ENCODE assay signal across 8 cellular contexts in the genomic region with DNA sequence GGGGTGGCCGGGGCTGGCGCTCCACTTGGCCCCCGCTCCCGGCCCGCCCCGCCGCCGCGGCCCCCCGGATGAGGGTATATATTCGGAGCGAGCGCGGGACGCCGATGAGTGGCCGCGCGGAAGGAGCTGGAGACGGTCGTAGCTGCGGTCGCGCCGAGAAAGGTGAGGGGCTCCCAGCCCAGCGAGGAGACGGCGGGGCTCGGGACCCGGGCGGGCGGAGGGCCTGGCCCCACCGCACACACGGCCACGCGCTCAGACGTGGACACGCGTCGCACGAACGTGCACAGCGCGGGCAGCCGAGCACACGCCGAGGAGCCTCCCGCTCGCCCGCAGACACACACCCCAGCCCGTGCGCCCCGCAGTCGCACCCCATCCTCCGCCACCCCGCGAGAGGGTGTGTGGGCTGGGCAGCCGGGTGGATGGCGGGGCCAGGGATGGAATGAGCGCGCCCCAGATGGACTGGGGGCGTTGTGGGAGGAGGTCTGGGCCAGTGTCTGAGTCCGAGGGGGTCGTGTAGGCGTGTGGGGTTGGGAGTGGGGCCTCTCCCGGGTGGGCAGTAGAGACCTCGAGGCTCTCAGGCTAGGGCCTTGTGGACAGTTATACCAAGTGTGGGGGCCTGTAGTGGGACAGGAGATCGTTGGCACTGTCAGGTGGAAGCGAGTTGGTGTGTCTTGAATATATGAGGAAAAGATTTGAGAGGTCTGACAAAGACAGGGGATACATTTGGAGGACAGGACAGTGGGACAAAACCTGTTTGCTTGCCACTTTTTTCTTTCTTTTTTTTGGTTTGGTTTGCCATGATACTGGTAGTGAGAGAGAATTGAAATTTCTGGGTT. TPM values are rescaled to one million over a fixed set of nuclear protein-coding genes. Genes with fewer than 3 reads are reported as not detected.
DNase-seq lines count a peak whose midpoint lies in the region; ATAC-seq and TF ChIP-seq lines count a peak whose summit lies in the region.

A gene (plus strand): TSS at position 107 of the 836 bp plus-strand sequence. CDS start 4,347 bp downstream, outside the sequence.

- H3K79me2 ChIP-seq in fibroblast of lung (ENCODE audit: control insufficient read depth, insufficient read depth, low read length): peaks cover 52% of the 10 kb centered on the region

- peak; percentile 39 for ATAC-seq in GM19452 (IDR thresholded peaks at IDR 0.05; ENCODE audit: unreplicated experiment)
- peak; percentile 32 for ATAC-seq in HG03442 (IDR thresholded peaks at IDR 0.05; ENCODE audit: unreplicated experiment)
- ATAC-seq in natural killer cell treated with Interleukin-12 subunit alpha and Interleukin-12 subunit beta and Interleukin-15 and Interleukin-18, amount 100 ng/mL, for 72 hours: peak in 1 of 2 donors; percentile 63

- H3K27me3 Mint-ChIP-seq in Caco-2 (ENCODE audit: insufficient read depth, unreplicated experiment): no peaks in the 10 kb centered on the region
- H3K27me3 Mint-ChIP-seq in natural killer cell treated with Interleukin-12 subunit alpha and Interleukin-12 subunit beta and Interleukin-15 and Interleukin-18, amount 100 ng/mL, for 72 hours: no peaks in the 10 kb centered on the region

- DNase-seq in Caco-2 (no peak), WERI-Rb-1 (no peak), fibroblast of lung (ENCODE audit: low read depth in 2 of 2) (no peak), OCI-M2 (lab: John Stamatoyannopoulos, UW; ENCODE audit: unreplicated experiment) (no peak), NCI-H345 (lab: John Stamatoyannopoulos, UW) (no peak)
- no peak for DNase-seq in natural killer cell treated with Interleukin-12 subunit alpha and Interleukin-12 subunit beta and Interleukin-15 and Interleukin-18, amount 100 ng/mL, for 72 hours (ENCODE audit: low spot score)

- peak within 1 kb of the TSS; percentile 34 for H2AFZ ChIP-seq in fibroblast of lung (ENCODE audit: low read length)

- no peaks in the 10 kb centered on the region for H3K27me3 ChIP-seq in Caco-2 (replicated peaks; ENCODE audit: control insufficient read depth, insufficient read depth, low read length)
- H3K27me3 ChIP-seq in WERI-Rb-1 (ENCODE audit: insufficient read depth, low read depth, severe bottlenecking): no peaks in the 10 kb centered on the region
- H3K27me3 ChIP-seq in fibroblast of lung (ENCODE audit: control insufficient read depth, insufficient read depth, low read length): no peaks in the 10 kb centered on the region

- H4K20me1 ChIP-seq in fibroblast of lung (ENCODE audit: control insufficient read depth, extremely low read depth, insufficient read depth, low read length): no peaks in the 10 kb centered on the region

- H3K4me3 ChIP-seq in Caco-2 (ENCODE audit: low read depth, low read length): peak within 1 kb of the TSS; percentile 98
- H3K4me3 ChIP-seq in WERI-Rb-1 (ENCODE audit: low read depth, low read length): peak within 1 kb of the TSS; percentile 76
- peak within 1 kb of the TSS; percentile 60 to 94 (median 79) for H3K4me3 ChIP-seq in fibroblast of lung (replicated peaks in 1 of 4; ENCODE audit: control extremely low read depth in 1 of 4, insufficient read depth in 1 of 4, low read depth in 3 of 4, low read length in 4 of 4)

- H3K27ac ChIP-seq in WERI-Rb-1: peak within 1 kb of the TSS; percentile 86
- H3K27ac ChIP-seq in fibroblast of lung (ENCODE audit: insufficient read depth, low read length): peak within 1 kb of the TSS; percentile 88

- H3K4me2 ChIP-seq in fibroblast of lung (ENCODE audit: extremely low read depth, insufficient read depth, low read length): peak within 1 kb of the TSS; percentile 85

- H3K9me3 ChIP-seq in Caco-2 (no peaks in the 10 kb centered on the region), WERI-Rb-1 (ENCODE audit: severe bottlenecking) (no peaks in the 10 kb centered on the region), fibroblast of lung (ENCODE audit: control insufficient read depth, insufficient read depth, low read depth, low read length) (no peaks in the 10 kb centered on the region)

- peaks cover 27% of the 10 kb centered on the region for H3K36me3 Mint-ChIP-seq in Caco-2 (ENCODE audit: insufficient read depth, unreplicated experiment)
- H3K36me3 Mint-ChIP-seq in natural killer cell treated with Interleukin-12 subunit alpha and Interleukin-12 subunit beta and Interleukin-15 and Interleukin-18, amount 100 ng/mL, for 72 hours: peaks cover 5% of the 10 kb centered on the region

- peak within 1 kb of the TSS; percentile 96 for H3K4me3 Mint-ChIP-seq in Caco-2 (ENCODE audit: unreplicated experiment)
- peak within 1 kb of the TSS; percentile 87 for H3K4me3 Mint-ChIP-seq in natural killer cell treated with Interleukin-12 subunit alpha and Interleukin-12 subunit beta and Interleukin-15 and Interleukin-18, amount 100 ng/mL, for 72 hours

- POLR2A ChIA-PET in Caco-2 (lab: Charles Lee): interaction anchor here (0.6 kb wide), 2 partner anchors 27 to 204 kb away, joined by 3 to 5 read pairs; no protein-coding TSS in a partner anchor

- no peaks in the 10 kb centered on the region; the same call in 1 of the 2 replicates for H3K36me3 ChIP-seq in Caco-2 (ENCODE audit: control insufficient read depth, insufficient read depth, low read length)
- H3K36me3 ChIP-seq in WERI-Rb-1: peaks cover 15% of the 10 kb centered on the region
- peaks cover 4% of the 10 kb centered on the region for H3K36me3 ChIP-seq in fibroblast of lung (ENCODE audit: control insufficient read depth, insufficient read depth, low read length)

- peaks cover 15% of the 10 kb centered on the region for H3K4me1 Mint-ChIP-seq in Caco-2 (ENCODE audit: low read depth, unreplicated experiment)
- peaks cover 31 to 48% of the 10 kb centered on the region in 2 donors for H3K4me1 Mint-ChIP-seq in natural killer cell treated with Interleukin-12 subunit alpha and Interleukin-12 subunit beta and Interleukin-15 and Interleukin-18, amount 100 ng/mL, for 72 hours (ENCODE audit: low read depth in 2 of 2)

- H3K27ac Mint-ChIP-seq in Caco-2 (ENCODE audit: unreplicated experiment): peak within 1 kb of the TSS; percentile 96
- peak within 1 kb of the TSS; percentile 88 for H3K27ac Mint-ChIP-seq in natural killer cell treated with Interleukin-12 subunit alpha and Interleukin-12 subunit beta and Interleukin-15 and Interleukin-18, amount 100 ng/mL, for 72 hours

- no peak for TF ChIP-seq CTCF in Caco-2 (IDR thresholded peaks at IDR 0.05; ENCODE audit: insufficient read depth in 1 of 2, low read depth in 1 of 2, low read length in 1 of 2, severe bottlenecking in 1 of 2, unreplicated experiment in 1 of 2)
- no peak for TF ChIP-seq CTCF in WERI-Rb-1 (IDR thresholded peaks at IDR 0.05; ENCODE audit: low read depth, low read length)
- no peak for TF ChIP-seq CTCF in fibroblast of lung (conservative IDR thresholded peaks at IDR 0.05 in 1 of 2, IDR thresholded peaks at IDR 0.05 in 1 of 2; ENCODE audit: low read depth in 1 of 2, low read length in 2 of 2)

- H3K4me1 ChIP-seq in Caco-2: peaks cover 16% of the 10 kb centered on the region
- peaks cover 5% of the 10 kb centered on the region for H3K4me1 ChIP-seq in fibroblast of lung (ENCODE audit: control insufficient read depth, extremely low read depth, insufficient read depth, low read length)

- no peaks in the 10 kb centered on the region for H3K9me3 Mint-ChIP-seq in Caco-2 (ENCODE audit: unreplicated experiment)
- H3K9me3 Mint-ChIP-seq in natural killer cell treated with Interleukin-12 subunit alpha and Interleukin-12 subunit beta and Interleukin-15 and Interleukin-18, amount 100 ng/mL, for 72 hours: no peaks in the 10 kb centered on the region

- H3K9ac ChIP-seq in fibroblast of lung (ENCODE audit: insufficient read depth, low read length): peak within 1 kb of the TSS; percentile 97

- intact Hi-C loops in Caco-2 (cut with micrococcal nuclease; ENCODE audit: unreplicated experiment): loop anchor here (1.0 to 2.0 kb wide), 2 partner anchors 9 to 63 kb away; no protein-coding TSS in a partner anchor

- BruUV-seq in Caco-2 (replicated peaks; lab: Mats Ljungman, UMichigan): no TSS peak

- CTCF ChIA-PET in Caco-2 (lab: Charles Lee): no interaction called here

RNA-seq across cellular contexts. Expression of the gene that starts here (rescaled TPM):
- total RNA-seq in Caco-2 (2022): 35.2 and 39.8 TPM in 2 replicates
- total RNA-seq in fibroblast of lung: 77.3 and 108 TPM in 2 replicates
- 81.9 and 129 TPM in 2 replicates for polyA plus RNA-seq in fibroblast of lung
- polyA plus RNA-seq in fibroblast of lung (2012): 59.5 and 107 TPM in 2 replicates
- 8.7 and 18.8 TPM in 2 replicates for polyA minus RNA-seq in fibroblast of lung (ENCODE audit: low replicate concordance)
- 10 to 100 TPM; 24.3 to 40.8 TPM for total RNA-seq in natural killer cell treated with Interleukin-12 subunit alpha and Interleukin-12 subunit beta and Interleukin-15 and Interleukin-18, amount 100 ng/mL, for 72 hours
